9 cellular contexts compared by ENCODE assay signal in genomic region chr10:113073549-113074189, GRCh38.
DNase-seq lines count a peak whose midpoint lies in the region; ATAC-seq and TF ChIP-seq lines count a peak whose summit lies in the region.
"Had no signal": no experiment of that assay in that cellular context is flagged by ENCODE, and none has a peak within 500 bp of the region (broad histone marks: within the 10 kb centered on the region; RNA-seq: fewer than 3 reads in every experiment).

No MANE protein-coding gene starts in this region.

- no peak overlapping the region for H3K27ac Mint-ChIP-seq in effector memory CD8-positive, alpha-beta T cell
- no peak overlapping the region for H3K27ac Mint-ChIP-seq in activated CD4-positive, alpha-beta memory T cell treated with anti-CD3 and anti-CD28 coated beads, Interleukin-2, amount 10 ng/mL, durations not matched to agents 7 days and 5 days

- CTCF ChIA-PET in activated CD4-positive, alpha-beta memory T cell treated with anti-CD3 and anti-CD28 coated beads, Interleukin-2, amount 10 ng/mL, durations not matched to agents 7 days and 5 days (lab: Charles Lee): interaction anchor here (0.6 kb wide), 1 partner anchor 13 kb away, joined by 3 read pairs; no protein-coding TSS in a partner anchor

- intact Hi-C loops in Right ventricle myocardium inferior (cut with DNase I): no loop called here
- intact Hi-C loops in posterior vena cava (cut with DNase I): no loop called here

- peak; percentile 97 for ATAC-seq in SK-N-SH treated with all-trans-retinoic acid at 6 μM for 48 hours
- ATAC-seq in Right ventricle myocardium inferior: peak; percentile 72
- ATAC-seq in effector memory CD8-positive, alpha-beta T cell (replicated peaks): no peak
- ATAC-seq in GM21825 (IDR thresholded peaks at IDR 0.05; ENCODE audit: unreplicated experiment): no peak
- no peak for ATAC-seq in HG02885 (IDR thresholded peaks at IDR 0.05; ENCODE audit: poor library complexity, unreplicated experiment)

- H3K36me3 Mint-ChIP-seq in effector memory CD8-positive, alpha-beta T cell (ENCODE audit: insufficient read depth): no peaks in the 10 kb centered on the region
- H3K36me3 Mint-ChIP-seq in activated CD4-positive, alpha-beta memory T cell treated with anti-CD3 and anti-CD28 coated beads, Interleukin-2, amount 10 ng/mL, durations not matched to agents 7 days and 5 days (ENCODE audit: low read depth): no peaks in the 10 kb centered on the region

- H3K27me3 Mint-ChIP-seq in effector memory CD8-positive, alpha-beta T cell: no peaks in the 10 kb centered on the region
- peaks cover 7% of the 10 kb centered on the region for H3K27me3 Mint-ChIP-seq in activated CD4-positive, alpha-beta memory T cell treated with anti-CD3 and anti-CD28 coated beads, Interleukin-2, amount 10 ng/mL, durations not matched to agents 7 days and 5 days

- H3K4me3 Mint-ChIP-seq in effector memory CD8-positive, alpha-beta T cell: no peak overlapping the region
- H3K4me3 Mint-ChIP-seq in activated CD4-positive, alpha-beta memory T cell treated with anti-CD3 and anti-CD28 coated beads, Interleukin-2, amount 10 ng/mL, durations not matched to agents 7 days and 5 days: no peak overlapping the region

- no peaks in the 10 kb centered on the region for H3K9me3 Mint-ChIP-seq in effector memory CD8-positive, alpha-beta T cell
- H3K9me3 Mint-ChIP-seq in activated CD4-positive, alpha-beta memory T cell treated with anti-CD3 and anti-CD28 coated beads, Interleukin-2, amount 10 ng/mL, durations not matched to agents 7 days and 5 days: no peaks in the 10 kb centered on the region

- H3K4me1 Mint-ChIP-seq in effector memory CD8-positive, alpha-beta T cell (ENCODE audit: low read depth in 2 of 2): peaks cover 0 to 8% of the 10 kb centered on the region in 2 donors
- no peaks in the 10 kb centered on the region for H3K4me1 Mint-ChIP-seq in activated CD4-positive, alpha-beta memory T cell treated with anti-CD3 and anti-CD28 coated beads, Interleukin-2, amount 10 ng/mL, durations not matched to agents 7 days and 5 days

- DNase-seq in EL (peak; percentile 99), Right ventricle myocardium inferior (ENCODE audit: missing footprints) (peak; percentile 73), posterior vena cava (ENCODE audit: low spot score) (peak; percentile 95)
- no peak for DNase-seq in effector memory CD8-positive, alpha-beta T cell
- DNase-seq in activated CD4-positive, alpha-beta memory T cell treated with anti-CD3 and anti-CD28 coated beads, Interleukin-2, amount 10 ng/mL, durations not matched to agents 7 days and 5 days: no peak
- DNase-seq: KG1 had no signal

- POLR2A ChIA-PET in activated CD4-positive, alpha-beta memory T cell treated with anti-CD3 and anti-CD28 coated beads, Interleukin-2, amount 10 ng/mL, durations not matched to agents 7 days and 5 days (lab: Charles Lee): no interaction called here

TF ChIP-seq in SK-N-SH treated with all-trans-retinoic acid at 6 μM for 48 hours, 23 proteins besides CTCF, POLR2A, EP300 and RAD21:
- no peak for TF ChIP-seq CSRNP3 (CRISPR knock-in tag; IDR thresholded peaks at IDR 0.05)
- peak; percentile 46 for TF ChIP-seq ISL1 (CRISPR knock-in tag; IDR thresholded peaks at IDR 0.05)

Comparison
In these comparisons a context has a peak if more than half of its experiments do, and no peak if none do; other contexts are left out.
1. DNase-seq: peak in EL (single experiment), Right ventricle myocardium inferior (single experiment) and posterior vena cava (single experiment); none in effector memory CD8-positive, alpha-beta T cell (0 of 3) and activated CD4-positive, alpha-beta memory T cell treated with anti-CD3 and anti-CD28 coated beads, Interleukin-2, amount 10 ng/mL, durations not matched to agents 7 days and 5 days (single experiment).
2. ATAC-seq: peak in SK-N-SH treated with all-trans-retinoic acid at 6 μM for 48 hours (single experiment) and Right ventricle myocardium inferior (single experiment); none in effector memory CD8-positive, alpha-beta T cell (single experiment), GM21825 (single experiment) and HG02885 (single experiment).